Comparison of ENCODE assay signal across 27 cellular contexts in the genomic region with DNA sequence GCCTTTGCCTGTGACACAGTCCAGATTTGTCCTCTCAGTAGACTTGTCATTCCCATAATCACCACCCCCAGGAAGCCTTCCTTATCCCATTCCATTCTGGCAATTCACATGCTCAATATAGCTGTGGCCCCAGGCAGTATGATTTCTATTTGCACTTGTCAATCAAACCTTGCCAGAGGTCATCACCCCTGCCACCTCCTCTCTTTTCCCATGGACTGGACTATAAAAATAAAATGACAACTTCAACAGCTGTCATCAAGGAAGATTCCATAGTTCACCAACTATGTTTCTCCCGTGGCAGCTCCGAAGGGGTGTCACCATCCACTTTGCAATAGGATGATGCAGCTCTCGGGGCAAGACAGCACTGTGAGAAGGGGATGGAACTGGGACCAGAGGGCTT.
"Had no signal": no experiment of that assay in that cellular context is flagged by ENCODE, and none has a peak within 500 bp of the region (broad histone marks: within the 10 kb centered on the region; RNA-seq: fewer than 3 reads in every experiment).

No MANE protein-coding gene starts in this region.

- H3K36me3 Mint-ChIP-seq: naive thymus-derived CD4-positive, alpha-beta T cell; natural killer cell treated with Interleukin-12 subunit alpha and Interleukin-12 subunit beta and Interleukin-15 and Interleukin-18, amount 100 ng/mL, for 72 hours; stimulated activated naive B cell treated with anti-CD40 and anti-IgM and Interleukin-4, amounts not matched to agents 10 μg/mL and 1 μg/mL and 100 μg/mL, for 72 hours had no signal

- H3K36me3 ChIP-seq: left lung, lower lobe of right lung, pancreas, prostate gland, sigmoid colon, stomach, thyroid gland, transverse colon, upper lobe of left lung, vagina had no signal

- H3K9me3 Mint-ChIP-seq: natural killer cell treated with Interleukin-12 subunit alpha and Interleukin-12 subunit beta and Interleukin-15 and Interleukin-18, amount 100 ng/mL, for 72 hours; stimulated activated naive B cell treated with anti-CD40 and anti-IgM and Interleukin-4, amounts not matched to agents 10 μg/mL and 1 μg/mL and 100 μg/mL, for 72 hours had no signal

- H3K27me3 Mint-ChIP-seq: natural killer cell treated with Interleukin-12 subunit alpha and Interleukin-12 subunit beta and Interleukin-15 and Interleukin-18, amount 100 ng/mL, for 72 hours; stimulated activated naive B cell treated with anti-CD40 and anti-IgM and Interleukin-4, amounts not matched to agents 10 μg/mL and 1 μg/mL and 100 μg/mL, for 72 hours had no signal

- DNase-seq: hippocampal formation; kidney glomerular epithelial cell; left colon; left lung; lower lobe of right lung; mammary epithelial cell; mesenchymal stem cell; naive thymus-derived CD4-positive, alpha-beta T cell; nucleus accumbens; pancreas; posterior cingulate gyrus; retina; right cardiac atrium; sigmoid colon; stimulated activated CD4-positive, alpha-beta T cell treated with anti-CD3 and anti-CD28 coated beads, Interleukin-1b, Interleukin-23, amount 100 ng/mL, for 48 hours; stimulated activated CD4-positive, alpha-beta T cell treated with anti-CD3 and anti-CD28 coated beads, Interleukin-2, amount 100 ng/mL, for 48 hours; stimulated activated naive B cell treated with anti-CD40 and anti-IgM and Interleukin-4, amounts not matched to agents 10 μg/mL and 1 μg/mL and 100 μg/mL, for 72 hours; stimulated activated naive CD8-positive, alpha-beta T cell treated with anti-CD3 and anti-CD28 coated beads, Interleukin-15, Interleukin-2, amounts not matched to agents 100 U/mL and 50 U/mL, for 24 hours; stomach; testis; thyroid gland; transverse colon; upper lobe of left lung had no signal

- H3K27me3 ChIP-seq: left lung, pancreas, sigmoid colon, stomach, testis, thyroid gland, transverse colon, upper lobe of left lung, vagina had no signal

- ATAC-seq: left lung; lower lobe of right lung; naive thymus-derived CD4-positive, alpha-beta T cell; natural killer cell treated with Interleukin-12 subunit alpha and Interleukin-12 subunit beta and Interleukin-15 and Interleukin-18, amount 100 ng/mL, for 72 hours; right cardiac atrium; stimulated activated naive B cell treated with anti-CD40 and anti-IgM and Interleukin-4, amounts not matched to agents 10 μg/mL and 1 μg/mL and 100 μg/mL, for 72 hours; stimulated activated naive CD8-positive, alpha-beta T cell treated with anti-CD3 and anti-CD28 coated beads, Interleukin-15, Interleukin-2, amounts not matched to agents 100 U/mL and 50 U/mL, for 24 hours had no signal

- H3K4me1 Mint-ChIP-seq: naive thymus-derived CD4-positive, alpha-beta T cell; stimulated activated naive B cell treated with anti-CD40 and anti-IgM and Interleukin-4, amounts not matched to agents 10 μg/mL and 1 μg/mL and 100 μg/mL, for 72 hours had no signal

- H3K4me3 Mint-ChIP-seq: naive thymus-derived CD4-positive, alpha-beta T cell; natural killer cell treated with Interleukin-12 subunit alpha and Interleukin-12 subunit beta and Interleukin-15 and Interleukin-18, amount 100 ng/mL, for 72 hours; stimulated activated naive B cell treated with anti-CD40 and anti-IgM and Interleukin-4, amounts not matched to agents 10 μg/mL and 1 μg/mL and 100 μg/mL, for 72 hours had no signal

- H3K4me2 ChIP-seq: smooth muscle cell had no signal

- H3K4me3 ChIP-seq: left lung, lower lobe of right lung, pancreas, prostate gland, sigmoid colon, smooth muscle cell, stomach, testis, thyroid gland, transverse colon, upper lobe of left lung, vagina had no signal

- H3K27ac ChIP-seq: left lung, lower lobe of right lung, pancreas, prostate gland, sigmoid colon, stomach, testis, thyroid gland, transverse colon, upper lobe of left lung, vagina had no signal

- H3K27ac Mint-ChIP-seq: naive thymus-derived CD4-positive, alpha-beta T cell; natural killer cell treated with Interleukin-12 subunit alpha and Interleukin-12 subunit beta and Interleukin-15 and Interleukin-18, amount 100 ng/mL, for 72 hours; stimulated activated naive B cell treated with anti-CD40 and anti-IgM and Interleukin-4, amounts not matched to agents 10 μg/mL and 1 μg/mL and 100 μg/mL, for 72 hours had no signal

- H3K4me1 ChIP-seq: left lung, lower lobe of right lung, pancreas, prostate gland, sigmoid colon, stomach, testis, transverse colon, upper lobe of left lung, vagina had no signal

- H3K9me3 ChIP-seq: left lung, lower lobe of right lung, pancreas, prostate gland, sigmoid colon, stomach, testis, thyroid gland, transverse colon, upper lobe of left lung, vagina had no signal
